22 cellular contexts compared by ENCODE assay signal in genomic region chr22:19130959-19131684, GRCh38. TPM values are rescaled to one million over a fixed set of nuclear protein-coding genes. Genes with fewer than 3 reads are reported as not detected.
DNase-seq lines count a peak whose midpoint lies in the region; ATAC-seq, FAIRE-seq and TF ChIP-seq lines count a peak whose summit lies in the region.
"Had no signal": no experiment of that assay in that cellular context is flagged by ENCODE, and none has a peak within 500 bp of the region (broad histone marks: within the 10 kb centered on the region; RNA-seq: fewer than 3 reads in every experiment).

Gene TSSK2 (plus strand): TSS chr22:19131308. CDS start chr22:19131400, 92 bp downstream.

- no peak within 1 kb of the TSS for H3K4me3 ChIP-seq in K562
- H3K4me3 ChIP-seq in keratinocyte (ENCODE audit: control insufficient read depth in 2 of 3, extremely low read depth in 1 of 3, insufficient read depth in 2 of 3, low read depth in 1 of 3, low read length in 3 of 3), result no peak within 1 kb of the TSS
- H3K4me3 ChIP-seq in gastroesophageal sphincter, result no peak within 1 kb of the TSS
- H3K4me3 ChIP-seq: GM23248, MG63 had no signal

- no TSS peak for BruUV-seq in K562 (replicated peaks; lab: Mats Ljungman, UMichigan)

- no peak for TF ChIP-seq RAD21 in K562 (CRISPR knock-in tag; conservative IDR thresholded peaks at IDR 0.05 in 1 of 2, IDR thresholded peaks at IDR 0.05 in 1 of 2)

- in situ Hi-C loops in K562 (cut with MboI), result no loop called here

- peaks cover 46% of the 10 kb centered on the region for H3K36me3 ChIP-seq in K562 (ENCODE audit: control insufficient read depth, insufficient read depth, low read length)
- H3K36me3 ChIP-seq in keratinocyte (ENCODE audit: control insufficient read depth in 2 of 2, extremely low read depth in 1 of 2, insufficient read depth in 2 of 2, low read length in 2 of 2), result peaks cover 17% of the 10 kb centered on the region in 2 experiments
- peaks cover 0 to 48% of the 10 kb centered on the region in 2 donors for H3K36me3 ChIP-seq in gastroesophageal sphincter

- H3K27me3 ChIP-seq in K562 (ENCODE audit: control insufficient read depth in 2 of 2, insufficient read depth in 2 of 2, low read length in 2 of 2) (peaks cover 3 to 11% of the 10 kb centered on the region in 2 experiments; a peak in 4 of 5 replicates), keratinocyte (ENCODE audit: control insufficient read depth, extremely low read depth, insufficient read depth, low read length) (no peaks in the 10 kb centered on the region), gastroesophageal sphincter (no peaks in the 10 kb centered on the region)
- H3K27me3 ChIP-seq: MG63 had no signal

- peaks cover 11% of the 10 kb centered on the region for H3K36me3 Mint-ChIP-seq in activated naive CD4-positive, alpha-beta T cell treated with anti-CD3 and anti-CD28 coated beads, Interleukin-2, amount 10 ng/mL, durations not matched to agents 7 days and 5 days
- H3K36me3 Mint-ChIP-seq in activated naive CD4-positive, alpha-beta T cell treated with anti-CD3 and anti-CD28 coated beads for 36 hours (ENCODE audit: low read depth), result peaks cover 13% of the 10 kb centered on the region

- H3K4me1 Mint-ChIP-seq in activated naive CD4-positive, alpha-beta T cell treated with anti-CD3 and anti-CD28 coated beads, Interleukin-2, amount 10 ng/mL, durations not matched to agents 7 days and 5 days, result no peaks in the 10 kb centered on the region
- no peaks in the 10 kb centered on the region for H3K4me1 Mint-ChIP-seq in activated naive CD4-positive, alpha-beta T cell treated with anti-CD3 and anti-CD28 coated beads for 36 hours (ENCODE audit: low read depth)

- POLR2A ChIA-PET in K562 (lab: Yijun Ruan, JAX), result interaction anchor here (0.6 to 4.4 kb wide), 7 partner anchors 9 to 324 kb away, joined by 4 to 38 read pairs (median 5); partner anchors contain the start of gene ESS2

- no peak for ATAC-seq in K562
- no peak for ATAC-seq in GM18519 (IDR thresholded peaks at IDR 0.05; ENCODE audit: low FRiP score, unreplicated experiment)
- no peak for ATAC-seq in gastroesophageal sphincter
- ATAC-seq in GM18520 (IDR thresholded peaks at IDR 0.05; ENCODE audit: unreplicated experiment), result no peak
- no peak for ATAC-seq in GM18873 (IDR thresholded peaks at IDR 0.05; ENCODE audit: low FRiP score, unreplicated experiment)

- no peak for FAIRE-seq in K562 (lab: Jason Lieb, UNC)
- FAIRE-seq in keratinocyte (lab: Jason Lieb, UNC), result no peak
- FAIRE-seq: GM18507, GM19239 had no signal

- H3K9me3 Mint-ChIP-seq in activated naive CD4-positive, alpha-beta T cell treated with anti-CD3 and anti-CD28 coated beads, Interleukin-2, amount 10 ng/mL, durations not matched to agents 7 days and 5 days, result no peaks in the 10 kb centered on the region
- H3K9me3 Mint-ChIP-seq in activated naive CD4-positive, alpha-beta T cell treated with anti-CD3 and anti-CD28 coated beads for 36 hours, result no peaks in the 10 kb centered on the region

- H3K4me3 Mint-ChIP-seq in activated naive CD4-positive, alpha-beta T cell treated with anti-CD3 and anti-CD28 coated beads, Interleukin-2, amount 10 ng/mL, durations not matched to agents 7 days and 5 days, result no peak within 1 kb of the TSS
- H3K4me3 Mint-ChIP-seq in activated naive CD4-positive, alpha-beta T cell treated with anti-CD3 and anti-CD28 coated beads for 36 hours, result no peak within 1 kb of the TSS

- H3K9me1 ChIP-seq in K562 (ENCODE audit: control insufficient read depth, insufficient read depth, low read length), result peaks cover 11% of the 10 kb centered on the region
- peaks cover 3% of the 10 kb centered on the region for H3K9me1 ChIP-seq in keratinocyte (ENCODE audit: control insufficient read depth, extremely low read depth, insufficient read depth, low read length)

- H3K4me2 ChIP-seq in K562 (ENCODE audit: insufficient read depth, low read length) (no peak within 1 kb of the TSS), keratinocyte (ENCODE audit: control insufficient read depth, extremely low read depth, insufficient read depth, low read depth, low read length) (peak within 1 kb of the TSS; percentile 41)
- H3K4me2 ChIP-seq: KMS-11 had no signal

- no peaks in the 10 kb centered on the region for H3K9me3 ChIP-seq in K562 (replicated peaks; ENCODE audit: control insufficient read depth, insufficient read depth, low read depth, low read length)
- no peaks in the 10 kb centered on the region for H3K9me3 ChIP-seq in keratinocyte (ENCODE audit: control insufficient read depth, low read depth, low read length)
- no peaks in the 10 kb centered on the region for H3K9me3 ChIP-seq in gastroesophageal sphincter
- H3K9me3 ChIP-seq: MG63 had no signal

- TF ChIP-seq EP300 in K562 (IDR thresholded peaks at IDR 0.05; ENCODE audit: low read length) (no peak), gastroesophageal sphincter (IDR thresholded peaks at IDR 0.05) (no peak)

- H3K79me2 ChIP-seq in K562 (ENCODE audit: control insufficient read depth, insufficient read depth, low read length), result no peaks in the 10 kb centered on the region
- no peaks in the 10 kb centered on the region for H3K79me2 ChIP-seq in keratinocyte (ENCODE audit: control insufficient read depth, insufficient read depth, low read length)

- peaks cover 20% of the 10 kb centered on the region; the same call in 1 of the 2 replicates for H4K20me1 ChIP-seq in K562 (replicated peaks; ENCODE audit: control insufficient read depth, insufficient read depth, low read length)
- H4K20me1 ChIP-seq in keratinocyte (ENCODE audit: control insufficient read depth, extremely low read depth, insufficient read depth, low read length), result no peaks in the 10 kb centered on the region

- H3K27ac ChIP-seq in K562 (ENCODE audit: extremely low read depth, low read depth, low read length) (no peak within 1 kb of the TSS), keratinocyte (ENCODE audit: control insufficient read depth, insufficient read depth, low read length) (peak within 1 kb of the TSS; percentile 45), gastroesophageal sphincter (no peak within 1 kb of the TSS)
- H3K27ac ChIP-seq: C4-2B, GM23248, KMS-11 had no signal

- dilution Hi-C loops in keratinocyte (cut with MboI; ENCODE audit: extremely low pct_ligation_motif_present, low sequenced_read_pairs), result no loop called here

- TF ChIP-seq POLR2A in K562 (conservative IDR thresholded peaks at IDR 0.05), result no peak
- no peak for TF ChIP-seq POLR2A in gastroesophageal sphincter (IDR thresholded peaks at IDR 0.05)

- DNase-seq in activated naive CD4-positive, alpha-beta T cell treated with anti-CD3 and anti-CD28 coated beads, Interleukin-2, amount 10 ng/mL, durations not matched to agents 7 days and 5 days, result no peak
- DNase-seq in activated naive CD4-positive, alpha-beta T cell treated with anti-CD3 and anti-CD28 coated beads for 36 hours, result no peak
- DNase-seq in K562 (ENCODE audit: extremely low read depth in 1 of 4, low spot score in 3 of 4) (no peak), keratinocyte (ENCODE audit: low read depth, low spot score) (no peak)
- DNase-seq: 8988T, COR-L47, DMS153, EL, GM23248, MG63, NCI-H1105, NCI-H187, NCI-H446, SHP77 treated with DMSO at 0.1 percent for 48 hours had no signal

- no peaks in the 10 kb centered on the region for H3K27me3 Mint-ChIP-seq in activated naive CD4-positive, alpha-beta T cell treated with anti-CD3 and anti-CD28 coated beads, Interleukin-2, amount 10 ng/mL, durations not matched to agents 7 days and 5 days
- no peaks in the 10 kb centered on the region for H3K27me3 Mint-ChIP-seq in activated naive CD4-positive, alpha-beta T cell treated with anti-CD3 and anti-CD28 coated beads for 36 hours (ENCODE audit: low read depth)

- intact Hi-C loops in activated naive CD4-positive, alpha-beta T cell treated with anti-CD3 and anti-CD28 coated beads for 36 hours (cut with micrococcal nuclease), result no loop called here
- intact Hi-C loops in K562 (cut with micrococcal nuclease), result loop anchor here (10.0 kb wide), 1 partner anchor 56 kb away; no protein-coding TSS in a partner anchor

- H2AFZ ChIP-seq in K562 (ENCODE audit: low read depth, low read length) (no peak within 1 kb of the TSS), keratinocyte (ENCODE audit: control insufficient read depth, low read length) (no peak within 1 kb of the TSS)
- H2AFZ ChIP-seq: GM23248 had no signal

- H3K4me1 ChIP-seq in K562 (replicated peaks in 1 of 2; ENCODE audit: control insufficient read depth in 2 of 2, insufficient read depth in 2 of 2, low read length in 2 of 2) (peaks cover 0 to 45% of the 10 kb centered on the region in 2 experiments; a peak in 2 of 5 replicates), keratinocyte (ENCODE audit: control insufficient read depth, extremely low read depth, insufficient read depth, low read length) (peaks cover 19% of the 10 kb centered on the region), gastroesophageal sphincter (no peaks in the 10 kb centered on the region)

- WGBS in K562 (ENCODE audit: insufficient coverage, low coverage, missing lambda C conversion rate), result 80% methylated on average over 27 of the region's 27 CpGs
- WGBS in gastroesophageal sphincter (ENCODE audit: low coverage in 1 of 2), 2 donors, result 93 to 100% methylated on average over 2 to 8 of the region's 27 CpGs

- H3K27ac Mint-ChIP-seq in activated naive CD4-positive, alpha-beta T cell treated with anti-CD3 and anti-CD28 coated beads, Interleukin-2, amount 10 ng/mL, durations not matched to agents 7 days and 5 days, result peak within 1 kb of the TSS; percentile 52
- no peak within 1 kb of the TSS for H3K27ac Mint-ChIP-seq in activated naive CD4-positive, alpha-beta T cell treated with anti-CD3 and anti-CD28 coated beads for 36 hours

- H3K9ac ChIP-seq in K562 (ENCODE audit: insufficient read depth in 1 of 2, low read depth in 2 of 2, low read length in 2 of 2), result peak within 1 kb of the TSS in 1 of 2 experiments; percentile 10; a peak in 2 of 4 replicates
- H3K9ac ChIP-seq in keratinocyte (ENCODE audit: control insufficient read depth, extremely low read depth, insufficient read depth, low read length), result no peak within 1 kb of the TSS
- H3K9ac ChIP-seq: GM23248, KMS-11 had no signal

- TF ChIP-seq CTCF in K562 (IDR thresholded peaks at IDR 0.05 in 2 of 3, conservative IDR thresholded peaks at IDR 0.05 in 1 of 3; ENCODE audit: insufficient read depth in 2 of 3, low read depth in 1 of 3, low read length in 3 of 3) (0 out of 6 replicates have a peak, but pooled peaks of 1 of the 3 experiments have one; percentile 2), keratinocyte (optimal IDR thresholded peaks at IDR 0.05 in 1 of 3, IDR thresholded peaks at IDR 0.05 in 1 of 3, conservative IDR thresholded peaks at IDR 0.05 in 1 of 3; ENCODE audit: extremely low read depth in 1 of 3, insufficient read depth in 2 of 3, low read length in 3 of 3) (no peak), gastroesophageal sphincter (IDR thresholded peaks at IDR 0.05) (no peak)

- CTCF ChIA-PET in activated naive CD4-positive, alpha-beta T cell treated with anti-CD3 and anti-CD28 coated beads, Interleukin-2, amount 10 ng/mL, durations not matched to agents 7 days and 5 days (lab: Charles Lee), result no interaction called here
- CTCF ChIA-PET in activated naive CD4-positive, alpha-beta T cell treated with anti-CD3 and anti-CD28 coated beads for 36 hours (lab: Charles Lee), result no interaction called here
- CTCF ChIA-PET in K562 (lab: Yijun Ruan, JAX; ENCODE audit: low intra/inter-chr PET ratio), result no interaction called here

RNA-seq across cellular contexts. Expression of gene TSSK2, which starts in this region (rescaled TPM):
- not detected for total RNA-seq in activated naive CD4-positive, alpha-beta T cell treated with anti-CD3 and anti-CD28 coated beads for 36 hours
- total RNA-seq in K562 (2011; cell fraction: chromatin; rRNA removed; ENCODE audit: low replicate concordance), result 0.21 TPM in 1 of 2 replicates, not detected in the other
- total RNA-seq in K562 (2011; cell fraction: nucleolus; rRNA removed), result not detected in 2 replicates
- 0.22 TPM in 1 of 2 replicates, not detected in the other for total RNA-seq in K562 (2011; cell fraction: nucleoplasm; rRNA removed)
- total RNA-seq in K562 (2014; rRNA removed), result not detected in 2 replicates
- total RNA-seq in K562 (2014; rRNA removed; fragmentation: Illumina TruSeq; extraction: Trizol), result not detected in 2 replicates
- not detected in 2 replicates for total RNA-seq in K562 (2015; rRNA removed; fragmentation: Illumina TruSeq; extraction: Trizol)
- not detected in 2 replicates for total RNA-seq in K562 (2021)
- polyA plus RNA-seq in K562 (2011; rRNA removed), result not detected in 2 replicates
- polyA plus RNA-seq in K562 (2011; cell fraction: cytosol; rRNA removed), result 0.04 TPM in 1 of 2 replicates, not detected in the other
- polyA plus RNA-seq in K562 (2011; cell fraction: nucleus; rRNA removed), result 0.10 TPM in 1 of 2 replicates, not detected in the other
- polyA plus RNA-seq in K562 (2012), result not detected in 2 replicates
- not detected in 2 replicates for polyA plus RNA-seq in K562 (2014; fragmentation: Illumina TruSeq; extraction: Trizol)
- not detected for polyA plus RNA-seq in K562 (2014; fragmentation: Nextera tagmentation; extraction: Ambion mirVana)
- polyA plus RNA-seq in K562 (2014; rRNA removed), result 0.04 TPM in 1 of 2 replicates, not detected in the other
- not detected in 2 replicates for polyA minus RNA-seq in K562 (2011; rRNA and poly(A)+ RNA removed)
- polyA minus RNA-seq in K562 (2011; cell fraction: cytosol; rRNA and poly(A)+ RNA removed), result not detected in 2 replicates
- not detected in 2 replicates for polyA minus RNA-seq in K562 (2011; cell fraction: nucleus; rRNA and poly(A)+ RNA removed)
- polyA plus RNA-seq in keratinocyte, result not detected in 3 replicates
- not detected for polyA plus RNA-seq in keratinocyte (2011; ENCODE audit: low read depth)
- polyA plus RNA-seq in keratinocyte (2011; cell fraction: cytosol; rRNA removed), result not detected in 2 replicates
- polyA plus RNA-seq in keratinocyte (2011; cell fraction: nucleus; rRNA removed), result not detected in 2 replicates
- polyA plus RNA-seq in keratinocyte (2012; ENCODE audit: low replicate concordance), result not detected in 2 replicates
- not detected in 3 replicates for polyA minus RNA-seq in keratinocyte
- not detected for polyA minus RNA-seq in keratinocyte (2011; cell fraction: cytosol; rRNA and poly(A)+ RNA removed)
- polyA minus RNA-seq in keratinocyte (2011; cell fraction: nucleus; rRNA and poly(A)+ RNA removed), result not detected in 2 replicates
- total RNA-seq in gastroesophageal sphincter, result under 1 TPM in 1 of 4 donors, not detected in 3; 0.13 TPM
- total RNA-seq: GM23248 had no signal
- polyA plus RNA-seq: GM23248 had no signal
